ENCODE assay signal across 16 cellular contexts in the genomic region with DNA sequence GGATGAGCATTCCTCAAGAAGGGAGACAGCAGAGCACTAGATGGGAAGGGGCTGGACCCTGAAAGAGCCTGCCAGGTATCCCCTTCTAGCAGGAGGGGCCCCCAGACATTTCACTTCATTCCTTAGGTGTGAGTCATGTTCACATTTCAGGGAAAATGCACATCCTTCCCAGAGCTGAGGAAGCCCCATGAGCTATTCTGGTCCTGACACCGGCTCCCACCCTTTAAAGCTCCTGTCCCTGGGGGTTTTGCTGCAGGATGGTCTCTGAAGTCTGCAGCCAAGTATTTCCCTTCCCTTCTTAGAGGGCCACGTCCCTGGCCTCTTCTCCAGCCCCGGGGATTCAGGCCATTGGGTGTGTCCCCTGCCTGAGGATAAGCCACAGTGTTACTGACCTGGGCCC.
DNase-seq lines count a peak whose midpoint lies in the region; ATAC-seq and TF ChIP-seq lines count a peak whose summit lies in the region.
"Had no signal": no experiment of that assay in that cellular context is flagged by ENCODE, and none has a peak within 500 bp of the region (broad histone marks: within the 10 kb centered on the region; RNA-seq: fewer than 3 reads in every experiment).

No MANE protein-coding gene starts in this region.

- peaks cover 16% of the 10 kb centered on the region for H3K79me1 ChIP-seq in trophoblast cell (ENCODE audit: low read length)

- peak overlapping the region; percentile 0 for H2BK5ac ChIP-seq in trophoblast cell (ENCODE audit: low read depth, low read length, poor library complexity)

- no peak overlapping the region for H3K23ac ChIP-seq in trophoblast cell (ENCODE audit: low read length)

- H3K27me3 ChIP-seq in RWPE2 (ENCODE audit: insufficient read depth, poor library complexity, severe bottlenecking) (no peaks in the 10 kb centered on the region), trophoblast cell (ENCODE audit: insufficient read depth, low read length) (no peaks in the 10 kb centered on the region)
- H3K27me3 ChIP-seq: neutrophil had no signal

- H3K4me3 ChIP-seq in RWPE2 (ENCODE audit: severe bottlenecking), result no peak overlapping the region
- H3K4me3 ChIP-seq in trophoblast cell (ENCODE audit: low read depth, low read length), result no peak overlapping the region
- H3K4me3 ChIP-seq: K562 had no signal

- no peak for TF ChIP-seq CTCF in RWPE2 (IDR thresholded peaks at IDR 0.05; ENCODE audit: poor library complexity, severe bottlenecking)

- H3K36me3 ChIP-seq in RWPE2 (ENCODE audit: low read depth) (no peaks in the 10 kb centered on the region), trophoblast cell (ENCODE audit: control insufficient read depth in 1 of 2, insufficient read depth in 2 of 2, low read length in 2 of 2) (no peaks in the 10 kb centered on the region)
- H3K36me3 ChIP-seq: neutrophil had no signal

- no peak overlapping the region for H3K14ac ChIP-seq in trophoblast cell (ENCODE audit: low read length)

- H3K4me1 ChIP-seq in RWPE2 (ENCODE audit: insufficient read depth, poor library complexity, severe bottlenecking), result peaks cover 4% of the 10 kb centered on the region
- peaks cover 32 to 41% of the 10 kb centered on the region in 2 experiments for H3K4me1 ChIP-seq in trophoblast cell (ENCODE audit: control insufficient read depth in 1 of 2, insufficient read depth in 2 of 2, low read length in 2 of 2)

- no peak overlapping the region for H4K12ac ChIP-seq in trophoblast cell (ENCODE audit: low read depth, low read length)

- H3K4me2 ChIP-seq in trophoblast cell (ENCODE audit: low read length), result no peak overlapping the region

- H4K91ac ChIP-seq in trophoblast cell (ENCODE audit: low read depth, low read length), result peak overlapping the region; percentile 49

- H2BK12ac ChIP-seq in trophoblast cell (ENCODE audit: low read length), result peak overlapping the region; percentile 1

- H3K27ac ChIP-seq in RWPE2 (ENCODE audit: poor library complexity, severe bottlenecking) (no peak overlapping the region), trophoblast cell (ENCODE audit: low read depth, low read length) (peak overlapping the region; percentile 30)
- H3K27ac ChIP-seq: neutrophil had no signal

- H3K9me3 ChIP-seq in RWPE2 (ENCODE audit: severe bottlenecking) (no peaks in the 10 kb centered on the region), trophoblast cell (ENCODE audit: insufficient read depth, low read depth, low read length) (peaks cover 6% of the 10 kb centered on the region)
- H3K9me3 ChIP-seq: neutrophil had no signal

- WGBS in trophoblast cell (ENCODE audit: extremely low coverage, insufficient coverage, insufficient read length), result no CpG with 5 or more reads among the region's 3 CpGs

- no peak overlapping the region for H3K4ac ChIP-seq in trophoblast cell (ENCODE audit: low read depth, low read length)

- no peak overlapping the region for H2BK120ac ChIP-seq in trophoblast cell (ENCODE audit: insufficient read depth, low read length, poor library complexity)

- peaks cover 2% of the 10 kb centered on the region for H3K79me2 ChIP-seq in trophoblast cell (ENCODE audit: control insufficient read depth, insufficient read depth, low read length, poor library complexity)

- no peak overlapping the region for H3K9ac ChIP-seq in trophoblast cell (ENCODE audit: low read length)

- DNase-seq in EL (peak; percentile 73), RWPE2 (ENCODE audit: low spot score) (peak; percentile 34), fibroblast of gingiva (ENCODE audit: low read depth) (peak; percentile 14), trophoblast cell (no peak), epidermal melanocyte (ENCODE audit: insufficient read length, low spot score) (no peak), ecto neural progenitor cell (ENCODE audit: low spot score) (no peak)
- DNase-seq: activated CD4-positive, alpha-beta T cell treated with anti-CD3 and anti-CD28 coated beads for 36 hours; cortex of kidney; DMS153; RPMI8226; stimulated activated naive B cell treated with anti-CD40 and anti-IgM and Interleukin-4, amounts not matched to agents 10 μg/mL and 1 μg/mL and 100 μg/mL, for 72 hours; T-helper 2 cell had no signal

- peak overlapping the region; percentile 1 for H3K18ac ChIP-seq in trophoblast cell (ENCODE audit: low read length)

- H2AFZ ChIP-seq in trophoblast cell (ENCODE audit: insufficient read depth, low read length, poor library complexity), result no peak overlapping the region

- H4K8ac ChIP-seq in trophoblast cell (ENCODE audit: low read depth, low read length), result no peak overlapping the region

- no peak overlapping the region for H2AK5ac ChIP-seq in trophoblast cell (ENCODE audit: low read length)

- ATAC-seq in RWPE2 (ENCODE audit: low read depth), result peak; percentile 48; the same call in 1 of the 3 replicates
- no peak for ATAC-seq in GM21447 (IDR thresholded peaks at IDR 0.05; ENCODE audit: unreplicated experiment)
- no peak for ATAC-seq in GM21723 (IDR thresholded peaks at IDR 0.05; ENCODE audit: unreplicated experiment)
- ATAC-seq: activated CD4-positive, alpha-beta T cell treated with anti-CD3 and anti-CD28 coated beads for 36 hours; K562; stimulated activated naive B cell treated with anti-CD40 and anti-IgM and Interleukin-4, amounts not matched to agents 10 μg/mL and 1 μg/mL and 100 μg/mL, for 72 hours had no signal

Comparison
In these comparisons a context has a peak if more than half of its experiments do, and no peak if none do; other contexts are left out.
1. DNase-seq: peak in EL (single experiment), RWPE2 (single experiment) and fibroblast of gingiva (single experiment); none in trophoblast cell (0 of 2), epidermal melanocyte (single experiment) and ecto neural progenitor cell (single experiment).